8 cellular contexts compared by ENCODE assay signal in genomic region chr19:48735031-48735615, GRCh38. TPM values are rescaled to one million over a fixed set of nuclear protein-coding genes. Genes with fewer than 3 reads are reported as not detected.
DNase-seq lines count a peak whose midpoint lies in the region; ATAC-seq, FAIRE-seq and TF ChIP-seq lines count a peak whose summit lies in the region.
"Had no signal": no experiment of that assay in that cellular context is flagged by ENCODE, and none has a peak within 500 bp of the region (broad histone marks: within the 10 kb centered on the region; RNA-seq: fewer than 3 reads in every experiment).

No MANE protein-coding gene starts in this region.

- 88% methylated on average over 19 of the region's 38 CpGs for WGBS in K562 (ENCODE audit: insufficient coverage, low coverage, missing lambda C conversion rate)

- TF ChIP-seq POLR2A in K562 (conservative IDR thresholded peaks at IDR 0.05), result no peak

- intact Hi-C loops in K562 (cut with micrococcal nuclease), result loop anchor here (5.0 kb wide), 1 partner anchor 88 kb away; the partner anchor contains the start of gene CA11

- H3K27me3 ChIP-seq in K562 (ENCODE audit: control insufficient read depth in 2 of 2, insufficient read depth in 2 of 2, low read length in 2 of 2), result no peaks in the 10 kb centered on the region

- no peak overlapping the region for H3K27ac ChIP-seq in K562 (ENCODE audit: extremely low read depth, low read depth, low read length)

- H3K36me3 Mint-ChIP-seq in nephron progenitor cell (ENCODE audit: low read depth), result peaks cover 4% of the 10 kb centered on the region
- no peaks in the 10 kb centered on the region for H3K36me3 Mint-ChIP-seq in naive thymus-derived CD8-positive, alpha-beta T cell

- no peak overlapping the region for H3K4me2 ChIP-seq in K562 (ENCODE audit: insufficient read depth, low read length)

- no peaks in the 10 kb centered on the region for H3K9me3 ChIP-seq in K562 (replicated peaks; ENCODE audit: control insufficient read depth, insufficient read depth, low read depth, low read length)

- no peak for FAIRE-seq in K562 (lab: Jason Lieb, UNC)

- H3K27me3 Mint-ChIP-seq in nephron progenitor cell (ENCODE audit: low read depth, poor library complexity), result peaks cover 32% of the 10 kb centered on the region
- H3K27me3 Mint-ChIP-seq in naive thymus-derived CD8-positive, alpha-beta T cell, result peaks cover 0 to 5% (median 0%) of the 10 kb centered on the region in 5 donors

- POLR2A ChIA-PET in K562 (lab: Yijun Ruan, JAX), result no interaction called here
- POLR2A ChIA-PET in naive thymus-derived CD8-positive, alpha-beta T cell (lab: Charles Lee), result interaction anchor here (0.6 kb wide), 1 partner anchor 184 kb away, joined by 3 read pairs; no protein-coding TSS in a partner anchor

- TF ChIP-seq EP300 in K562 (IDR thresholded peaks at IDR 0.05; ENCODE audit: low read length), result no peak

- H3K79me2 ChIP-seq in K562 (ENCODE audit: control insufficient read depth, insufficient read depth, low read length), result peaks cover 4% of the 10 kb centered on the region; the same call in 1 of the 3 replicates

- no peak for DNase-seq in HFF-Myc (ENCODE audit: extremely low read depth, low read depth)
- DNase-seq in K562 (ENCODE audit: extremely low read depth in 1 of 4, low spot score in 3 of 4), result no peak
- peak; percentile 64 for DNase-seq in nephron progenitor cell
- DNase-seq in kidney glomerular epithelial cell (lab: John Stamatoyannopoulos, UW), result no peak
- DNase-seq in naive thymus-derived CD8-positive, alpha-beta T cell, result no peak
- DNase-seq: activated CD4-positive, alpha-beta T cell treated with anti-CD3 and anti-CD28 coated beads, Interleukin-2, amount 50 U/mL, for 1 hour; GDM1 had no signal

- no peak overlapping the region for H3K27ac Mint-ChIP-seq in nephron progenitor cell
- H3K27ac Mint-ChIP-seq in naive thymus-derived CD8-positive, alpha-beta T cell, result no peak overlapping the region

- no peak overlapping the region for H3K9ac ChIP-seq in K562 (ENCODE audit: insufficient read depth in 1 of 2, low read depth in 2 of 2, low read length in 2 of 2)

- peaks cover 24 to 36% of the 10 kb centered on the region in 2 experiments for H3K4me1 ChIP-seq in K562 (replicated peaks in 1 of 2; ENCODE audit: control insufficient read depth in 2 of 2, insufficient read depth in 2 of 2, low read length in 2 of 2)

- H3K4me3 ChIP-seq in HFF-Myc (replicated peaks; ENCODE audit: low read depth, low read length) (peak overlapping the region; percentile 30), K562 (no peak overlapping the region)

- no peak overlapping the region for H2AFZ ChIP-seq in K562 (ENCODE audit: low read depth, low read length)

- no peaks in the 10 kb centered on the region for H4K20me1 ChIP-seq in K562 (replicated peaks; ENCODE audit: control insufficient read depth, insufficient read depth, low read length)

- TF ChIP-seq RAD21 in K562 (CRISPR knock-in tag; conservative IDR thresholded peaks at IDR 0.05 in 1 of 2, IDR thresholded peaks at IDR 0.05 in 1 of 2), result no peak

- ATAC-seq in K562, result no peak
- no peak for ATAC-seq in naive thymus-derived CD8-positive, alpha-beta T cell
- ATAC-seq in GM19035 (IDR thresholded peaks at IDR 0.05; ENCODE audit: unreplicated experiment), result no peak

- no peaks in the 10 kb centered on the region for H3K9me1 ChIP-seq in K562 (ENCODE audit: control insufficient read depth, insufficient read depth, low read length)

- H3K4me1 Mint-ChIP-seq in nephron progenitor cell, result peaks cover 26% of the 10 kb centered on the region
- H3K4me1 Mint-ChIP-seq in naive thymus-derived CD8-positive, alpha-beta T cell, result peaks cover 2 to 10% (median 9%) of the 10 kb centered on the region in 4 donors

- TF ChIP-seq CTCF in HFF-Myc (IDR thresholded peaks at IDR 0.05; ENCODE audit: low read depth, low read length, missing control alignments) (no peak), K562 (IDR thresholded peaks at IDR 0.05 in 2 of 3, conservative IDR thresholded peaks at IDR 0.05 in 1 of 3; ENCODE audit: insufficient read depth in 2 of 3, low read depth in 1 of 3, low read length in 3 of 3) (no peak), nephron progenitor cell (IDR thresholded peaks at IDR 0.05) (no peak)

- H3K4me3 Mint-ChIP-seq in nephron progenitor cell, result peak overlapping the region; percentile 79
- H3K4me3 Mint-ChIP-seq in naive thymus-derived CD8-positive, alpha-beta T cell, result no peak overlapping the region

- in situ Hi-C loops in K562 (cut with MboI), result no loop called here

- H3K9me3 Mint-ChIP-seq in nephron progenitor cell, result no peaks in the 10 kb centered on the region
- H3K9me3 Mint-ChIP-seq in naive thymus-derived CD8-positive, alpha-beta T cell, result peaks cover 0 to 2% (median 0%) of the 10 kb centered on the region in 9 donors

- CTCF ChIA-PET in K562 (lab: Yijun Ruan, JAX; ENCODE audit: low intra/inter-chr PET ratio), result no interaction called here

- no peaks in the 10 kb centered on the region for H3K36me3 ChIP-seq in K562 (ENCODE audit: control insufficient read depth, insufficient read depth, low read length)

- no TSS peak for BruUV-seq in K562 (replicated peaks; lab: Mats Ljungman, UMichigan)

RNA-seq across cellular contexts. Expression of gene RASIP1, which starts 5.3 kb away (rescaled TPM):
- 10.4 and 13.7 TPM in 2 replicates for total RNA-seq in K562 (2011; cell fraction: chromatin; rRNA removed; ENCODE audit: low replicate concordance)
- total RNA-seq in K562 (2011; cell fraction: nucleolus; rRNA removed), result 7.4 and 8.8 TPM in 2 replicates
- 10.0 and 11.1 TPM in 2 replicates for total RNA-seq in K562 (2011; cell fraction: nucleoplasm; rRNA removed)
- 2.7 and 3.7 TPM in 2 replicates for total RNA-seq in K562 (2014; rRNA removed)
- total RNA-seq in K562 (2014; rRNA removed; fragmentation: Illumina TruSeq; extraction: Trizol), result 0.58 and 0.61 TPM in 2 replicates
- total RNA-seq in K562 (2015; rRNA removed; fragmentation: Illumina TruSeq; extraction: Trizol), result 1.4 and 1.7 TPM in 2 replicates
- total RNA-seq in K562 (2021), result 3.4 and 4.6 TPM in 2 replicates
- polyA plus RNA-seq in K562 (2011; rRNA removed), result 1.4 and 2.1 TPM in 2 replicates
- polyA plus RNA-seq in K562 (2011; cell fraction: cytosol; rRNA removed), result 2.3 and 3.3 TPM in 2 replicates
- polyA plus RNA-seq in K562 (2011; cell fraction: nucleus; rRNA removed), result 5.2 and 8.5 TPM in 2 replicates
- polyA plus RNA-seq in K562 (2012), result 3.2 and 5.2 TPM in 2 replicates
- 1.5 and 2.6 TPM in 2 replicates for polyA plus RNA-seq in K562 (2014; fragmentation: Illumina TruSeq; extraction: Trizol)
- under 1 TPM; 0.20 to 0.24 TPM for polyA plus RNA-seq in K562 (2014; fragmentation: Nextera tagmentation; extraction: Ambion mirVana)
- 4.7 and 6.1 TPM in 2 replicates for polyA plus RNA-seq in K562 (2014; rRNA removed)
- polyA minus RNA-seq in K562 (2011; rRNA and poly(A)+ RNA removed), result 1.1 and 1.6 TPM in 2 replicates
- polyA minus RNA-seq in K562 (2011; cell fraction: cytosol; rRNA and poly(A)+ RNA removed), result 1.0 and 4.6 TPM in 2 replicates
- 1.3 and 2.0 TPM in 2 replicates for polyA minus RNA-seq in K562 (2011; cell fraction: nucleus; rRNA and poly(A)+ RNA removed)
- under 1 TPM in 1 of 2 experiments, not detected in 1; 0.25 TPM for total RNA-seq in naive thymus-derived CD8-positive, alpha-beta T cell
- under 1 TPM in 2 of 3 donors, not detected in 1; 0.10 to 0.26 TPM for polyA plus RNA-seq in naive thymus-derived CD8-positive, alpha-beta T cell

RNA-seq across cellular contexts. Expression of gene IZUMO1, which starts 11.6 kb away (rescaled TPM):
- total RNA-seq in K562 (2011; cell fraction: chromatin; rRNA removed; ENCODE audit: low replicate concordance), result 23.8 and 28.5 TPM in 2 replicates
- 10.5 and 17.9 TPM in 2 replicates for total RNA-seq in K562 (2011; cell fraction: nucleolus; rRNA removed)
- 18.7 and 19.0 TPM in 2 replicates for total RNA-seq in K562 (2011; cell fraction: nucleoplasm; rRNA removed)
- total RNA-seq in K562 (2014; rRNA removed) (0.14 and 0.78 TPM in 2 replicates), K562 (2014; rRNA removed; fragmentation: Illumina TruSeq; extraction: Trizol) (0.61 and 1.3 TPM in 2 replicates), K562 (2015; rRNA removed; fragmentation: Illumina TruSeq; extraction: Trizol) (0.40 and 0.49 TPM in 2 replicates), K562 (2021) (2.1 and 2.2 TPM in 2 replicates)
- polyA plus RNA-seq in K562 (2011; rRNA removed) (0.54 and 0.57 TPM in 2 replicates), K562 (2014; fragmentation: Illumina TruSeq; extraction: Trizol) (0.29 and 1.1 TPM in 2 replicates), K562 (2014; fragmentation: Nextera tagmentation; extraction: Ambion mirVana) (under 1 TPM; 0.24 to 0.73 TPM), K562 (2014; rRNA removed) (0.39 and 1.2 TPM in 2 replicates)
- 0.16 and 0.67 TPM in 2 replicates for polyA plus RNA-seq in K562 (2011; cell fraction: cytosol; rRNA removed)
- polyA plus RNA-seq in K562 (2011; cell fraction: nucleus; rRNA removed), result 3.1 and 3.5 TPM in 2 replicates
- 1.4 and 1.7 TPM in 2 replicates for polyA plus RNA-seq in K562 (2012)
- polyA minus RNA-seq in K562 (2011; rRNA and poly(A)+ RNA removed), result 0.63 TPM in 1 of 2 replicates, not detected in the other
- not detected in 2 replicates for polyA minus RNA-seq in K562 (2011; cell fraction: cytosol; rRNA and poly(A)+ RNA removed)
- polyA minus RNA-seq in K562 (2011; cell fraction: nucleus; rRNA and poly(A)+ RNA removed), result 0.67 and 0.89 TPM in 2 replicates
- not detected for total RNA-seq in naive thymus-derived CD8-positive, alpha-beta T cell
- not detected for polyA plus RNA-seq in naive thymus-derived CD8-positive, alpha-beta T cell

RNA-seq across cellular contexts. Expression of gene MAMSTR, which starts 15.6 kb away (rescaled TPM):
- total RNA-seq in K562 (2011; cell fraction: chromatin; rRNA removed; ENCODE audit: low replicate concordance), result 1.8 and 3.4 TPM in 2 replicates
- 2.5 and 3.2 TPM in 2 replicates for total RNA-seq in K562 (2011; cell fraction: nucleolus; rRNA removed)
- total RNA-seq in K562 (2011; cell fraction: nucleoplasm; rRNA removed), result 2.4 and 2.7 TPM in 2 replicates
- 0.27 and 0.45 TPM in 2 replicates for total RNA-seq in K562 (2014; rRNA removed)
- 0.22 and 0.29 TPM in 2 replicates for total RNA-seq in K562 (2014; rRNA removed; fragmentation: Illumina TruSeq; extraction: Trizol)
- 0.49 and 0.51 TPM in 2 replicates for total RNA-seq in K562 (2015; rRNA removed; fragmentation: Illumina TruSeq; extraction: Trizol)
- total RNA-seq in K562 (2021), result 1.00 and 1.3 TPM in 2 replicates
- polyA plus RNA-seq in K562 (2011; rRNA removed), result 0.27 and 0.29 TPM in 2 replicates
- 0.37 and 0.70 TPM in 2 replicates for polyA plus RNA-seq in K562 (2011; cell fraction: cytosol; rRNA removed)
- polyA plus RNA-seq in K562 (2011; cell fraction: nucleus; rRNA removed), result 0.66 and 0.73 TPM in 2 replicates
- polyA plus RNA-seq in K562 (2012), result 0.50 and 0.64 TPM in 2 replicates
- 0.55 and 0.73 TPM in 2 replicates for polyA plus RNA-seq in K562 (2014; fragmentation: Illumina TruSeq; extraction: Trizol)
- polyA plus RNA-seq in K562 (2014; fragmentation: Nextera tagmentation; extraction: Ambion mirVana), result under 1 TPM in 1 of 2 experiments, not detected in 1; 0.08 TPM
- polyA plus RNA-seq in K562 (2014; rRNA removed), result 0.84 and 0.91 TPM in 2 replicates
- polyA minus RNA-seq in K562 (2011; rRNA and poly(A)+ RNA removed), result 0.35 and 0.51 TPM in 2 replicates
- polyA minus RNA-seq in K562 (2011; cell fraction: cytosol; rRNA and poly(A)+ RNA removed), result not detected in 2 replicates
- polyA minus RNA-seq in K562 (2011; cell fraction: nucleus; rRNA and poly(A)+ RNA removed), result 0.67 and 0.78 TPM in 2 replicates
- total RNA-seq in naive thymus-derived CD8-positive, alpha-beta T cell, result 1 to 10 TPM; 2.1 to 2.4 TPM
- under 1 TPM; 0.28 to 0.77 (median 0.49) TPM for polyA plus RNA-seq in naive thymus-derived CD8-positive, alpha-beta T cell

RNA-seq across cellular contexts. Expression of gene FUT1, which starts 17.3 kb away (rescaled TPM):
- 53.2 and 80.3 TPM in 2 replicates for total RNA-seq in K562 (2011; cell fraction: chromatin; rRNA removed; ENCODE audit: low replicate concordance)
- total RNA-seq in K562 (2011; cell fraction: nucleolus; rRNA removed), result 51.5 and 67.9 TPM in 2 replicates
- total RNA-seq in K562 (2011; cell fraction: nucleoplasm; rRNA removed), result 56.0 and 63.6 TPM in 2 replicates
- total RNA-seq in K562 (2014; rRNA removed) (15.5 and 17.2 TPM in 2 replicates), K562 (2014; rRNA removed; fragmentation: Illumina TruSeq; extraction: Trizol) (8.9 TPM in 2 replicates), K562 (2015; rRNA removed; fragmentation: Illumina TruSeq; extraction: Trizol) (5.0 TPM in 2 replicates), K562 (2021) (18.5 and 19.6 TPM in 2 replicates)
- polyA plus RNA-seq in K562 (2011; rRNA removed) (3.2 and 5.0 TPM in 2 replicates), K562 (2014; fragmentation: Illumina TruSeq; extraction: Trizol) (7.9 and 8.8 TPM in 2 replicates), K562 (2014; fragmentation: Nextera tagmentation; extraction: Ambion mirVana) (1 to 10 TPM; 2.3 to 3.1 TPM), K562 (2014; rRNA removed) (16.3 and 18.3 TPM in 2 replicates)
- 2.2 and 4.8 TPM in 2 replicates for polyA plus RNA-seq in K562 (2011; cell fraction: cytosol; rRNA removed)
- polyA plus RNA-seq in K562 (2011; cell fraction: nucleus; rRNA removed), result 5.3 and 17.6 TPM in 2 replicates
- polyA plus RNA-seq in K562 (2012), result 4.8 and 9.2 TPM in 2 replicates
- 1.1 and 3.1 TPM in 2 replicates for polyA minus RNA-seq in K562 (2011; rRNA and poly(A)+ RNA removed)
- polyA minus RNA-seq in K562 (2011; cell fraction: cytosol; rRNA and poly(A)+ RNA removed), result 1.4 and 4.4 TPM in 2 replicates
- polyA minus RNA-seq in K562 (2011; cell fraction: nucleus; rRNA and poly(A)+ RNA removed), result 3.2 and 5.3 TPM in 2 replicates
- not detected for total RNA-seq in naive thymus-derived CD8-positive, alpha-beta T cell
- polyA plus RNA-seq in naive thymus-derived CD8-positive, alpha-beta T cell, result not detected

RNA-seq across cellular contexts. Expression of gene FGF21, which starts 20.2 kb away (rescaled TPM):
- total RNA-seq in K562 (2011; cell fraction: chromatin; rRNA removed; ENCODE audit: low replicate concordance), result not detected in 2 replicates
- total RNA-seq in K562 (2011; cell fraction: nucleolus; rRNA removed), result not detected in 2 replicates
- not detected in 2 replicates for total RNA-seq in K562 (2011; cell fraction: nucleoplasm; rRNA removed)
- total RNA-seq in K562 (2014; rRNA removed), result 0.33 and 0.77 TPM in 2 replicates
- not detected in 2 replicates for total RNA-seq in K562 (2014; rRNA removed; fragmentation: Illumina TruSeq; extraction: Trizol)
- total RNA-seq in K562 (2015; rRNA removed; fragmentation: Illumina TruSeq; extraction: Trizol), result not detected in 2 replicates
- not detected in 2 replicates for total RNA-seq in K562 (2021)
- polyA plus RNA-seq in K562 (2011; rRNA removed), result not detected in 2 replicates
- polyA plus RNA-seq in K562 (2011; cell fraction: cytosol; rRNA removed), result not detected in 2 replicates
- polyA plus RNA-seq in K562 (2011; cell fraction: nucleus; rRNA removed), result not detected in 2 replicates
- 0.30 TPM in 1 of 2 replicates, not detected in the other for polyA plus RNA-seq in K562 (2012)
- polyA plus RNA-seq in K562 (2014; fragmentation: Illumina TruSeq; extraction: Trizol), result 0.09 TPM in 1 of 2 replicates, not detected in the other
- under 1 TPM in 1 of 2 experiments, not detected in 1; 0.04 TPM for polyA plus RNA-seq in K562 (2014; fragmentation: Nextera tagmentation; extraction: Ambion mirVana)
- polyA plus RNA-seq in K562 (2014; rRNA removed), result not detected in 2 replicates
- polyA minus RNA-seq in K562 (2011; rRNA and poly(A)+ RNA removed), result not detected in 2 replicates
- not detected in 2 replicates for polyA minus RNA-seq in K562 (2011; cell fraction: cytosol; rRNA and poly(A)+ RNA removed)
- polyA minus RNA-seq in K562 (2011; cell fraction: nucleus; rRNA and poly(A)+ RNA removed), result not detected in 2 replicates
- not detected for total RNA-seq in naive thymus-derived CD8-positive, alpha-beta T cell
- not detected for polyA plus RNA-seq in naive thymus-derived CD8-positive, alpha-beta T cell
